9 cellular contexts compared by ENCODE assay signal in genomic region chr2:197628043-197628500, GRCh38. TPM values are rescaled to one million over a fixed set of nuclear protein-coding genes. Genes with fewer than 3 reads are reported as not detected.
DNase-seq lines count a peak whose midpoint lies in the region; ATAC-seq, FAIRE-seq and TF ChIP-seq lines count a peak whose summit lies in the region.
"Had no signal": no experiment of that assay in that cellular context is flagged by ENCODE, and none has a peak within 500 bp of the region (broad histone marks: within the 10 kb centered on the region; RNA-seq: fewer than 3 reads in every experiment).

No MANE protein-coding gene starts in this region.

- TF ChIP-seq CTCF in pancreas (IDR thresholded peaks at IDR 0.05), result no peak
- TF ChIP-seq CTCF in GM13977 (IDR thresholded peaks at IDR 0.05; ENCODE audit: extremely low read depth, insufficient read depth, missing control alignments), result no peak

- intact Hi-C loops in pancreas (cut with DNase I), result no loop called here

- H3K4me3 ChIP-seq in ectodermal cell (ENCODE audit: insufficient read depth, low read depth, low read length) (no peak overlapping the region), pancreas (no peak overlapping the region)

- peak; percentile 75 for ATAC-seq in GM19023 (IDR thresholded peaks at IDR 0.05; ENCODE audit: unreplicated experiment)
- peak; percentile 70 for ATAC-seq in HG03354 (IDR thresholded peaks at IDR 0.05; ENCODE audit: poor library complexity, severe bottlenecking, unreplicated experiment)
- peak in 3 of 4 donors; percentile 52 to 82 (median 54) for ATAC-seq in pancreas

- H3K36me3 ChIP-seq in ectodermal cell (ENCODE audit: control insufficient read depth, insufficient read depth, low read length), result no peaks in the 10 kb centered on the region
- H3K36me3 ChIP-seq in pancreas, result no peaks in the 10 kb centered on the region

- H3K27me3 ChIP-seq in ectodermal cell (ENCODE audit: control insufficient read depth, insufficient read depth, low read length, poor library complexity, severe bottlenecking) (no peaks in the 10 kb centered on the region), pancreas (no peaks in the 10 kb centered on the region)

- H3K4me1 ChIP-seq in ectodermal cell (ENCODE audit: control insufficient read depth, insufficient read depth, low read length) (no peaks in the 10 kb centered on the region), pancreas (no peaks in the 10 kb centered on the region)

- in situ Hi-C loops in GM13977 (cut with MboI; ENCODE audit: low pct_unique_long_range_greater_than_20kb, low sequenced_read_pairs, unreplicated experiment), result no loop called here
- in situ Hi-C loops in ACHN (cut with HindIII; ENCODE audit: low pct_ligation_motif_present, low pct_unique_long_range_greater_than_20kb, low sequenced_read_pairs), result no loop called here

- 14 to 18% methylated on average over 4 of the region's 4 CpGs for WGBS in ectodermal cell, 2 experiments
- 26 to 41% methylated on average over 4 of the region's 4 CpGs for WGBS in pancreas, 2 donors

- H3K9me3 ChIP-seq in ectodermal cell (ENCODE audit: control insufficient read depth, low read length) (no peaks in the 10 kb centered on the region), pancreas (no peaks in the 10 kb centered on the region)

- DNase-seq in pancreas (no peak), SKM-1 treated with dmso at 0.1 percent for 144 hours (lab: John Stamatoyannopoulos, UW; ENCODE audit: unreplicated experiment) (no peak), GM13977 (ENCODE audit: low spot score) (no peak), ACHN (no peak), NCI-H748 (lab: John Stamatoyannopoulos, UW; ENCODE audit: unreplicated experiment) (no peak)
- DNase-seq: SW 1271 had no signal

- H3K27ac ChIP-seq in ectodermal cell (ENCODE audit: insufficient read depth, low read depth, low read length, poor library complexity, severe bottlenecking), result peak overlapping the region; percentile 77
- H3K27ac ChIP-seq in pancreas, result peak overlapping the region in 2 of 4 donors; percentile 37 to 54

- FAIRE-seq in pancreas (lab: Jason Lieb, UNC), result no peak

RNA-seq across cellular contexts. Expression of gene RFTN2, which starts 47.3 kb away (rescaled TPM):
- 23.8 TPM for polyA plus RNA-seq in ectodermal cell (2013, experiment 1 of 4)
- polyA plus RNA-seq in ectodermal cell (2013, experiment 2 of 4), result 15.6 TPM
- 14.0 TPM for polyA plus RNA-seq in ectodermal cell (2013, experiment 3 of 4)
- polyA plus RNA-seq in ectodermal cell (2013, experiment 4 of 4), result 16.0 TPM
- 1 to 10 TPM in 5 of 6 donors, under 1 TPM in 1; 0.92 to 7.6 (median 1.7) TPM for total RNA-seq in pancreas
- polyA plus RNA-seq in pancreas, result under 1 TPM; 0.77 to 0.80 TPM
